In the genomic region with DNA sequence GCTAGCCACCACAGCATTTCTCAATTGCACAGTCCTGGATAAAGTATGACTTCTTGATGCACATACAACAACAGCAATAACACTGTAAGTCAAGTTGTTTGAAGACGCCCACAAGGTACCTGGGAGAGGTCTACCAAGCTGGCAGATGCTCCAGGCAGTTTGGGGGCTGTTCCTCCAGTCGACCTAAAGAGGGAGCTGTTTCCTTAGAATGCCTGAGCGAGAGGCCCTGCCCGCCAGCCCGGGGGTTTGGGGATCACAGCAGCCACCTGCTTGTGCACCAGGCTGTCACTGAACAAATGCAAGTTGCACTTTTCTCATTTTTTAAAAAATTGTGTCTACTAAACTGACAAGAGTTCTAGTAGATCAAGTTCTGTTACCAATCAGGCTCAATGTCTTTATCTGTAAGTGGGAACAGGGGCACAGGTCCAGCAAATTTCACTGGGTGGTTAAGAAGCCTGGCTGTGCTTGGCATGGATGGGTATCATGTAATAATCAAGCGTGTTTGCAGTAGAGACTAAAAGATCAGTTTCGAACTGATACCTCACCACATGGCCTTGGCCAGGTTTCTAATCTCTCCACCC, we compare ENCODE assay signal across 8 cellular contexts.
A peak's percentile ranks its signal among the peaks of the same experiment; 100 is the strongest.
DNase-seq lines count a peak whose midpoint lies in the region; ATAC-seq, FAIRE-seq and TF ChIP-seq lines count a peak whose summit lies in the region.

No MANE protein-coding gene starts in this region.

- H3K27me3 Mint-ChIP-seq in CD4-positive, CD25-positive, alpha-beta regulatory T cell, result peaks cover 8% of the 10 kb centered on the region

- H3K36me3 Mint-ChIP-seq in CD4-positive, CD25-positive, alpha-beta regulatory T cell, result no peaks in the 10 kb centered on the region

- peaks cover 0 to 5% (median 0%) of the 10 kb centered on the region in 4 donors for H3K4me1 Mint-ChIP-seq in CD4-positive, CD25-positive, alpha-beta regulatory T cell

- intact Hi-C loops in Right ventricle myocardium superior (cut with DNase I), result loop anchor here (5.0 kb wide), 1 partner anchor 207 kb away; a partner anchor contains a TSS
- intact Hi-C loops in uterus (cut with DNase I; ENCODE audit: low total_unique reads), result no loop called here

- no peaks in the 10 kb centered on the region for H3K27me3 ChIP-seq in CD4-positive, CD25-positive, alpha-beta regulatory T cell (ENCODE audit: control insufficient read depth, insufficient read depth, low read length)
- no peaks in the 10 kb centered on the region for H3K27me3 ChIP-seq in uterus

- peak in 2 of 4 experiments; percentile 20 to 26 for TF ChIP-seq CTCF in uterus (IDR thresholded peaks at IDR 0.05)

- H3K4me3 Mint-ChIP-seq in CD4-positive, CD25-positive, alpha-beta regulatory T cell, result no peak overlapping the region

- H3K36me3 ChIP-seq in CD4-positive, CD25-positive, alpha-beta regulatory T cell (ENCODE audit: control insufficient read depth, insufficient read depth, low read length), result no peaks in the 10 kb centered on the region
- no peaks in the 10 kb centered on the region for H3K36me3 ChIP-seq in uterus

- peak; percentile 69 to 81 for ATAC-seq in CD4-positive, CD25-positive, alpha-beta regulatory T cell (ENCODE audit: low read depth in 2 of 2)
- ATAC-seq in GM19351 (IDR thresholded peaks at IDR 0.05; ENCODE audit: unreplicated experiment), result peak; percentile 60
- peak; percentile 74 for ATAC-seq in HG03439 (IDR thresholded peaks at IDR 0.05; ENCODE audit: unreplicated experiment)
- ATAC-seq in Right ventricle myocardium superior (ENCODE audit: poor library complexity), result peak; percentile 80

- H3K4me3 ChIP-seq in CD4-positive, CD25-positive, alpha-beta regulatory T cell (ENCODE audit: low read depth, low read length), result no peak overlapping the region
- H3K4me3 ChIP-seq in uterus, result no peak overlapping the region

- no peaks in the 10 kb centered on the region for H3K9me3 ChIP-seq in CD4-positive, CD25-positive, alpha-beta regulatory T cell (ENCODE audit: control insufficient read depth in 2 of 2, low read length in 2 of 2)
- no peaks in the 10 kb centered on the region for H3K9me3 ChIP-seq in uterus

- no peaks in the 10 kb centered on the region for H3K9me3 Mint-ChIP-seq in CD4-positive, CD25-positive, alpha-beta regulatory T cell

- TF ChIP-seq POLR2A in uterus (IDR thresholded peaks at IDR 0.05), result no peak

- peaks cover 3% of the 10 kb centered on the region for H3K4me1 ChIP-seq in CD4-positive, CD25-positive, alpha-beta regulatory T cell (ENCODE audit: control insufficient read depth, insufficient read depth, low read length, poor library complexity, severe bottlenecking)
- H3K4me1 ChIP-seq in uterus, result no peaks in the 10 kb centered on the region

- DNase-seq in CD4-positive, CD25-positive, alpha-beta regulatory T cell, result peak; percentile 44 to 73 (median 69)
- peak; percentile 34 for DNase-seq in RCC 7860 (ENCODE audit: low spot score)
- peak; percentile 90 for DNase-seq in activated effector memory CD4-positive, alpha-beta T cell treated with anti-CD3 and anti-CD28 coated beads, Interleukin-2, amount 50 U/mL, for 16 hours
- DNase-seq in Right ventricle myocardium superior, result peak; percentile 62
- peak; percentile 71 for DNase-seq in retina
- DNase-seq in uterus, result no peak

- H3K27ac Mint-ChIP-seq in CD4-positive, CD25-positive, alpha-beta regulatory T cell, result no peak overlapping the region

- no peak overlapping the region for H3K27ac ChIP-seq in CD4-positive, CD25-positive, alpha-beta regulatory T cell (ENCODE audit: insufficient read depth, low read length, poor library complexity, severe bottlenecking)
- H3K27ac ChIP-seq in uterus, result no peak overlapping the region

- FAIRE-seq in RCC 7860 (lab: Jason Lieb, UNC), result no peak

Comparison
In these comparisons a context has a peak if more than half of its experiments do, and no peak if none do; other contexts are left out.
1. DNase-seq: peak in CD4-positive, CD25-positive, alpha-beta regulatory T cell (3 of 3), RCC 7860 (single experiment), activated effector memory CD4-positive, alpha-beta T cell treated with anti-CD3 and anti-CD28 coated beads, Interleukin-2, amount 50 U/mL, for 16 hours (single experiment), Right ventricle myocardium superior (single experiment) and retina (single experiment); none in uterus (0 of 2).
2. Peak in every context shown above with its lines, with median percentiles within 50 percentile points of each other: ATAC-seq.